Comparison of ENCODE assay signal across 8 cellular contexts in genomic region chr11:18720811-18721575, GRCh38. TPM values are rescaled to one million over a fixed set of nuclear protein-coding genes. Genes with fewer than 3 reads are reported as not detected.
A peak's percentile ranks its signal among the peaks of the same experiment; 100 is the strongest.
DNase-seq lines count a peak whose midpoint lies in the region; ATAC-seq and TF ChIP-seq lines count a peak whose summit lies in the region.

No MANE protein-coding gene starts in this region.

- DNase-seq in NCI-H524 (lab: John Stamatoyannopoulos, UW), result peak; percentile 19 to 71
- no peak for DNase-seq in NCI-H524 treated with DMSO at 0.1 percent for 48 hours (lab: John Stamatoyannopoulos, UW)
- peak; percentile 78 for DNase-seq in activated T-helper 1 cell treated with anti-CD3 and anti-CD28 coated beads, Interleukin-12 subunit alpha, Interleukin-12 subunit beta, Interleukin-2, Interleukin-4 antibody, amounts not matched to agents 30 ng/mL and 10 ng/mL and 1 ng/mL, durations not matched to agents 14 hours and 24 hours and 36 hours (ENCODE audit: low spot score)
- DNase-seq in fibroblast of mammary gland (ENCODE audit: low read depth), result peak; percentile 46
- peak; percentile 83 for DNase-seq in natural killer cell treated with Interleukin-12 subunit alpha and Interleukin-12 subunit beta and Interleukin-15 and Interleukin-18, amount 100 ng/mL, for 72 hours (ENCODE audit: low spot score)
- peak; percentile 54 for DNase-seq in stimulated activated naive B cell treated with anti-CD40 and anti-IgM and Interleukin-4, amounts not matched to agents 10 μg/mL and 1 μg/mL and 100 μg/mL, for 72 hours

- H3K4me3 Mint-ChIP-seq in activated T-helper 1 cell treated with anti-CD3 and anti-CD28 coated beads, Interleukin-12 subunit alpha, Interleukin-12 subunit beta, Interleukin-2, Interleukin-4 antibody, amounts not matched to agents 30 ng/mL and 10 ng/mL and 1 ng/mL, durations not matched to agents 14 hours and 24 hours and 36 hours, result peak overlapping the region; percentile 87
- H3K4me3 Mint-ChIP-seq in natural killer cell treated with Interleukin-12 subunit alpha and Interleukin-12 subunit beta and Interleukin-15 and Interleukin-18, amount 100 ng/mL, for 72 hours, result peak overlapping the region; percentile 91
- H3K4me3 Mint-ChIP-seq in stimulated activated naive B cell treated with anti-CD40 and anti-IgM and Interleukin-4, amounts not matched to agents 10 μg/mL and 1 μg/mL and 100 μg/mL, for 72 hours, result peak overlapping the region; percentile 85 to 90

- H3K4me3 ChIP-seq in OCI-LY1 (ENCODE audit: low read depth, low read length, poor library complexity, severe bottlenecking), result peak overlapping the region; percentile 66
- H3K4me3 ChIP-seq in fibroblast of mammary gland (ENCODE audit: control insufficient read depth, low read depth, low read length), result peak overlapping the region; percentile 57

- no peaks in the 10 kb centered on the region for H3K79me2 ChIP-seq in OCI-LY1 (ENCODE audit: insufficient read depth, low read length)

- H3K27me3 Mint-ChIP-seq in activated T-helper 1 cell treated with anti-CD3 and anti-CD28 coated beads, Interleukin-12 subunit alpha, Interleukin-12 subunit beta, Interleukin-2, Interleukin-4 antibody, amounts not matched to agents 30 ng/mL and 10 ng/mL and 1 ng/mL, durations not matched to agents 14 hours and 24 hours and 36 hours (ENCODE audit: insufficient read depth), result peaks cover 31% of the 10 kb centered on the region
- H3K27me3 Mint-ChIP-seq in natural killer cell treated with Interleukin-12 subunit alpha and Interleukin-12 subunit beta and Interleukin-15 and Interleukin-18, amount 100 ng/mL, for 72 hours, result peaks cover 3 to 10% of the 10 kb centered on the region in 2 donors
- no peaks in the 10 kb centered on the region for H3K27me3 Mint-ChIP-seq in stimulated activated naive B cell treated with anti-CD40 and anti-IgM and Interleukin-4, amounts not matched to agents 10 μg/mL and 1 μg/mL and 100 μg/mL, for 72 hours

- intact Hi-C loops in activated T-helper 1 cell treated with anti-CD3 and anti-CD28 coated beads, Interleukin-12 subunit alpha, Interleukin-12 subunit beta, Interleukin-2, Interleukin-4 antibody, amounts not matched to agents 30 ng/mL and 10 ng/mL and 1 ng/mL, durations not matched to agents 14 hours and 24 hours and 36 hours (cut with micrococcal nuclease), result loop anchor here (1.0 to 5.0 kb wide), 7 partner anchors 23 to 399 kb away; partner anchors contain the start of genes GTF2H1, HPS5, LDHA and SPTY2D1

- no peaks in the 10 kb centered on the region for H3K9me3 ChIP-seq in OCI-LY1 (ENCODE audit: low read length)

- peak overlapping the region; percentile 86 for H3K4me2 ChIP-seq in OCI-LY1 (ENCODE audit: low read length)

- no peaks in the 10 kb centered on the region for H3K36me3 ChIP-seq in OCI-LY1 (ENCODE audit: insufficient read depth, low read length)

- no peaks in the 10 kb centered on the region for H3K9me3 Mint-ChIP-seq in activated T-helper 1 cell treated with anti-CD3 and anti-CD28 coated beads, Interleukin-12 subunit alpha, Interleukin-12 subunit beta, Interleukin-2, Interleukin-4 antibody, amounts not matched to agents 30 ng/mL and 10 ng/mL and 1 ng/mL, durations not matched to agents 14 hours and 24 hours and 36 hours
- H3K9me3 Mint-ChIP-seq in natural killer cell treated with Interleukin-12 subunit alpha and Interleukin-12 subunit beta and Interleukin-15 and Interleukin-18, amount 100 ng/mL, for 72 hours, result no peaks in the 10 kb centered on the region
- H3K9me3 Mint-ChIP-seq in stimulated activated naive B cell treated with anti-CD40 and anti-IgM and Interleukin-4, amounts not matched to agents 10 μg/mL and 1 μg/mL and 100 μg/mL, for 72 hours, result no peaks in the 10 kb centered on the region

- H3K27ac ChIP-seq in OCI-LY1 (ENCODE audit: low read depth, low read length, poor library complexity, severe bottlenecking), result no peak overlapping the region

- H3K4me1 ChIP-seq in OCI-LY1 (ENCODE audit: insufficient read depth, low read length, severe bottlenecking), result peaks cover 9% of the 10 kb centered on the region

- no peaks in the 10 kb centered on the region for H3K36me3 Mint-ChIP-seq in activated T-helper 1 cell treated with anti-CD3 and anti-CD28 coated beads, Interleukin-12 subunit alpha, Interleukin-12 subunit beta, Interleukin-2, Interleukin-4 antibody, amounts not matched to agents 30 ng/mL and 10 ng/mL and 1 ng/mL, durations not matched to agents 14 hours and 24 hours and 36 hours (ENCODE audit: low read depth)
- no peaks in the 10 kb centered on the region for H3K36me3 Mint-ChIP-seq in natural killer cell treated with Interleukin-12 subunit alpha and Interleukin-12 subunit beta and Interleukin-15 and Interleukin-18, amount 100 ng/mL, for 72 hours
- no peaks in the 10 kb centered on the region for H3K36me3 Mint-ChIP-seq in stimulated activated naive B cell treated with anti-CD40 and anti-IgM and Interleukin-4, amounts not matched to agents 10 μg/mL and 1 μg/mL and 100 μg/mL, for 72 hours

- peak overlapping the region; percentile 57; the same call in 1 of the 2 replicates for H3K9ac ChIP-seq in OCI-LY1 (ENCODE audit: low read length)

- H3F3A ChIP-seq in OCI-LY1 (ENCODE audit: insufficient read depth, low read length), result no peaks in the 10 kb centered on the region

- no peaks in the 10 kb centered on the region for H3K27me3 ChIP-seq in OCI-LY1 (ENCODE audit: insufficient read depth, low read length)

- no peak for TF ChIP-seq CTCF in OCI-LY1 (IDR thresholded peaks at IDR 0.05; ENCODE audit: low read length)
- no peak for TF ChIP-seq CTCF in fibroblast of mammary gland (conservative IDR thresholded peaks at IDR 0.05; ENCODE audit: control insufficient read depth, insufficient read depth, low read depth, low read length)

- peak; percentile 63 for ATAC-seq in HG03045 (IDR thresholded peaks at IDR 0.05; ENCODE audit: unreplicated experiment)
- ATAC-seq in natural killer cell treated with Interleukin-12 subunit alpha and Interleukin-12 subunit beta and Interleukin-15 and Interleukin-18, amount 100 ng/mL, for 72 hours, result peak; percentile 93 to 96
- ATAC-seq in stimulated activated naive B cell treated with anti-CD40 and anti-IgM and Interleukin-4, amounts not matched to agents 10 μg/mL and 1 μg/mL and 100 μg/mL, for 72 hours (replicated peaks), result peak; percentile 74 to 81

- peak overlapping the region; percentile 64 for H3K27ac Mint-ChIP-seq in activated T-helper 1 cell treated with anti-CD3 and anti-CD28 coated beads, Interleukin-12 subunit alpha, Interleukin-12 subunit beta, Interleukin-2, Interleukin-4 antibody, amounts not matched to agents 30 ng/mL and 10 ng/mL and 1 ng/mL, durations not matched to agents 14 hours and 24 hours and 36 hours
- H3K27ac Mint-ChIP-seq in natural killer cell treated with Interleukin-12 subunit alpha and Interleukin-12 subunit beta and Interleukin-15 and Interleukin-18, amount 100 ng/mL, for 72 hours, result peak overlapping the region in 1 of 2 donors; percentile 73
- H3K27ac Mint-ChIP-seq in stimulated activated naive B cell treated with anti-CD40 and anti-IgM and Interleukin-4, amounts not matched to agents 10 μg/mL and 1 μg/mL and 100 μg/mL, for 72 hours, result no peak overlapping the region

- H2AFZ ChIP-seq in OCI-LY1 (ENCODE audit: low read length), result peak overlapping the region; percentile 38; the same call in 1 of the 2 replicates

- H4K20me1 ChIP-seq in OCI-LY1 (ENCODE audit: insufficient read depth, low read length), result no peaks in the 10 kb centered on the region

- H3K4me1 Mint-ChIP-seq in activated T-helper 1 cell treated with anti-CD3 and anti-CD28 coated beads, Interleukin-12 subunit alpha, Interleukin-12 subunit beta, Interleukin-2, Interleukin-4 antibody, amounts not matched to agents 30 ng/mL and 10 ng/mL and 1 ng/mL, durations not matched to agents 14 hours and 24 hours and 36 hours (ENCODE audit: low read depth), result peaks cover 21% of the 10 kb centered on the region
- H3K4me1 Mint-ChIP-seq in natural killer cell treated with Interleukin-12 subunit alpha and Interleukin-12 subunit beta and Interleukin-15 and Interleukin-18, amount 100 ng/mL, for 72 hours (ENCODE audit: low read depth in 2 of 2), result peaks cover 5 to 12% of the 10 kb centered on the region in 2 donors
- peaks cover 1 to 21% of the 10 kb centered on the region in 2 donors for H3K4me1 Mint-ChIP-seq in stimulated activated naive B cell treated with anti-CD40 and anti-IgM and Interleukin-4, amounts not matched to agents 10 μg/mL and 1 μg/mL and 100 μg/mL, for 72 hours

- H3K9me2 ChIP-seq in OCI-LY1 (ENCODE audit: low read depth, low read length), result no peaks in the 10 kb centered on the region

RNA-seq across cellular contexts. Expression of gene IGSF22, which starts 5.0 kb away (rescaled TPM):
- 0.81 and 0.86 TPM in 2 replicates for total RNA-seq in activated T-helper 1 cell treated with anti-CD3 and anti-CD28 coated beads, Interleukin-12 subunit alpha, Interleukin-12 subunit beta, Interleukin-2, Interleukin-4 antibody, amounts not matched to agents 30 ng/mL and 10 ng/mL and 1 ng/mL, durations not matched to agents 14 hours and 24 hours and 36 hours
- total RNA-seq in natural killer cell treated with Interleukin-12 subunit alpha and Interleukin-12 subunit beta and Interleukin-15 and Interleukin-18, amount 100 ng/mL, for 72 hours, result not detected

RNA-seq across cellular contexts. Expression of gene TMEM86A, which starts 22.4 kb away (rescaled TPM):
- 0.52 and 0.93 TPM in 2 replicates for total RNA-seq in activated T-helper 1 cell treated with anti-CD3 and anti-CD28 coated beads, Interleukin-12 subunit alpha, Interleukin-12 subunit beta, Interleukin-2, Interleukin-4 antibody, amounts not matched to agents 30 ng/mL and 10 ng/mL and 1 ng/mL, durations not matched to agents 14 hours and 24 hours and 36 hours
- under 1 TPM; 0.21 to 0.59 TPM for total RNA-seq in natural killer cell treated with Interleukin-12 subunit alpha and Interleukin-12 subunit beta and Interleukin-15 and Interleukin-18, amount 100 ng/mL, for 72 hours
